In genomic region chr18:21145371-21145770, GRCh38 we compare ENCODE assay signal across 5 cellular contexts.
"Had no signal": no experiment of that assay in that cellular context is flagged by ENCODE, and none has a peak within 500 bp of the region (broad histone marks: within the 10 kb centered on the region; RNA-seq: fewer than 3 reads in every experiment).

No MANE protein-coding gene starts in this region.

- DNase-seq: H9 had no signal

- H2AFZ ChIP-seq: GM23338 had no signal

- FAIRE-seq: H1, H54, K562 had no signal

- H3K4me2 ChIP-seq: GM23338 had no signal

- H3K4me3 ChIP-seq: GM23338, K562 had no signal
